13 cellular contexts compared by ENCODE assay signal in genomic region chr7:100221767-100222444, GRCh38. TPM values are rescaled to one million over a fixed set of nuclear protein-coding genes. Genes with fewer than 3 reads are reported as not detected.
DNase-seq lines count a peak whose midpoint lies in the region; ATAC-seq, FAIRE-seq and TF ChIP-seq lines count a peak whose summit lies in the region.
"Had no signal": no experiment of that assay in that cellular context is flagged by ENCODE, and none has a peak within 500 bp of the region (broad histone marks: within the 10 kb centered on the region; RNA-seq: fewer than 3 reads in every experiment).

No MANE protein-coding gene starts in this region.

- peaks cover 9% of the 10 kb centered on the region for H3K36me3 ChIP-seq in CD8-positive, alpha-beta T cell (ENCODE audit: insufficient read depth, low read length)
- H3K36me3 ChIP-seq in OCI-LY3 (replicated peaks; ENCODE audit: low read depth, low read length) (no peaks in the 10 kb centered on the region), small intestine (ENCODE audit: control insufficient read depth in 2 of 2, insufficient read depth in 2 of 2, low read length in 2 of 2) (no peaks in the 10 kb centered on the region), HAP-1 (replicated peaks) (no peaks in the 10 kb centered on the region)

- CTCF ChIA-PET in CD8-positive, alpha-beta T cell (lab: Charles Lee), result interaction anchor here (0.7 to 8.1 kb wide), 4 partner anchors 66 to 185 kb away, joined by 3 to 112 read pairs (median 4); no protein-coding TSS in a partner anchor

- H3K79me2 ChIP-seq in OCI-LY3 (ENCODE audit: low read length), result no peaks in the 10 kb centered on the region

- POLR2A ChIA-PET in CD8-positive, alpha-beta T cell (lab: Charles Lee), result interaction anchor here (1.0 to 1.6 kb wide), 7 partner anchors 10 to 206 kb away, joined by 3 to 6 read pairs (median 5); partner anchors contain the start of genes LAMTOR4 and ZCWPW1

- peak overlapping the region; percentile 21; the same call in 1 of the 2 replicates for H3K4me2 ChIP-seq in OCI-LY3 (ENCODE audit: low read length)

- peak in 3 of 7 experiments; percentile 27 to 42 (median 41) for DNase-seq in CD8-positive, alpha-beta T cell
- peak in 1 of 2 donors; percentile 72 for DNase-seq in activated naive CD4-positive, alpha-beta T cell treated with anti-CD3 and anti-CD28 coated beads, Interleukin-2, amount 50 U/mL, for 72 hours (ENCODE audit: low spot score in 2 of 2)
- DNase-seq in small intestine, result no peak
- no peak for DNase-seq in HAP-1 (ENCODE audit: low spot score in 2 of 2)
- DNase-seq in Right ventricle myocardium inferior (ENCODE audit: missing footprints), result no peak
- no peak for DNase-seq in CD1c-positive myeloid dendritic cell (ENCODE audit: extremely low spot score)
- DNase-seq: mammary epithelial cell, NCI-H1092, NCI-H748 treated with DMSO at 0.1 percent for 48 hours had no signal

- H3K27ac ChIP-seq in CD8-positive, alpha-beta T cell (ENCODE audit: low read depth, low read length), result peak overlapping the region; percentile 93
- no peak overlapping the region for H3K27ac ChIP-seq in OCI-LY3 (ENCODE audit: low read length)
- peak overlapping the region; percentile 65 to 91 for H3K27ac ChIP-seq in small intestine (ENCODE audit: low read depth in 1 of 2, low read length in 1 of 2)

- no peak for FAIRE-seq in small intestine (lab: Jason Lieb, UNC)

- no peaks in the 10 kb centered on the region for H3K9me3 Mint-ChIP-seq in CD8-positive, alpha-beta T cell
- H3K9me3 Mint-ChIP-seq in activated naive CD4-positive, alpha-beta T cell treated with anti-CD3 and anti-CD28 coated beads, Interleukin-2, amount 50 U/mL, for 72 hours, result no peaks in the 10 kb centered on the region
- H3K9me3 Mint-ChIP-seq: dendritic cell treated with granulocyte-macrophage colony-stimulating factor and Interleukin-4, amounts not matched to agents 40 ng/mL and 50 ng/mL, for 4 days had no signal

- peak; percentile 4 for ATAC-seq in CD8-positive, alpha-beta T cell
- no peak for ATAC-seq in activated naive CD4-positive, alpha-beta T cell treated with anti-CD3 and anti-CD28 coated beads, Interleukin-2, amount 50 U/mL, for 72 hours
- ATAC-seq in HG02973 (IDR thresholded peaks at IDR 0.05; ENCODE audit: unreplicated experiment), result no peak
- no peak for ATAC-seq in Right ventricle myocardium inferior

- peak overlapping the region; percentile 99 for H3K27ac Mint-ChIP-seq in CD8-positive, alpha-beta T cell
- peak overlapping the region; percentile 97 to 99 for H3K27ac Mint-ChIP-seq in activated naive CD4-positive, alpha-beta T cell treated with anti-CD3 and anti-CD28 coated beads, Interleukin-2, amount 50 U/mL, for 72 hours
- H3K27ac Mint-ChIP-seq: dendritic cell treated with granulocyte-macrophage colony-stimulating factor and Interleukin-4, amounts not matched to agents 40 ng/mL and 50 ng/mL, for 4 days had no signal

- H4K20me1 ChIP-seq in OCI-LY3 (ENCODE audit: insufficient read depth, low read length), result no peaks in the 10 kb centered on the region

- H3K4me3 ChIP-seq in CD8-positive, alpha-beta T cell (ENCODE audit: low read depth, low read length), result peak overlapping the region; percentile 88
- H3K4me3 ChIP-seq in OCI-LY3 (ENCODE audit: low read length) (no peak overlapping the region), small intestine (ENCODE audit: low read depth in 1 of 2, low read length in 2 of 2) (no peak overlapping the region), HAP-1 (no peak overlapping the region)

- 79 to 83% (median 82%) methylated on average over 14 of the region's 14 CpGs for WGBS in small intestine, 3 donors

- H3K9ac ChIP-seq in OCI-LY3 (ENCODE audit: low read length), result no peak overlapping the region; the same call in 1 of the 2 replicates

- peak overlapping the region; percentile 94 for H3K4me3 Mint-ChIP-seq in CD8-positive, alpha-beta T cell
- H3K4me3 Mint-ChIP-seq: dendritic cell treated with granulocyte-macrophage colony-stimulating factor and Interleukin-4, amounts not matched to agents 40 ng/mL and 50 ng/mL, for 4 days had no signal

- H3K4me1 Mint-ChIP-seq in CD8-positive, alpha-beta T cell (ENCODE audit: low read depth), result peaks cover 64% of the 10 kb centered on the region

- H2AFZ ChIP-seq in OCI-LY3 (ENCODE audit: low read depth, low read length), result no peak overlapping the region

- H3K9me3 ChIP-seq in CD8-positive, alpha-beta T cell (ENCODE audit: low read length), result no peaks in the 10 kb centered on the region
- H3K9me3 ChIP-seq in OCI-LY3 (ENCODE audit: insufficient read depth, low read length) (no peaks in the 10 kb centered on the region), small intestine (ENCODE audit: control insufficient read depth, low read depth) (no peaks in the 10 kb centered on the region), HAP-1 (no peaks in the 10 kb centered on the region)

- H3K36me3 Mint-ChIP-seq in CD8-positive, alpha-beta T cell, result peaks cover 46% of the 10 kb centered on the region
- H3K36me3 Mint-ChIP-seq in activated naive CD4-positive, alpha-beta T cell treated with anti-CD3 and anti-CD28 coated beads, Interleukin-2, amount 50 U/mL, for 72 hours, result peaks cover 56 to 65% of the 10 kb centered on the region in 2 donors

- intact Hi-C loops in CD8-positive, alpha-beta T cell (cut with DNase I, micrococcal nuclease), result loop anchor here (1.0 to 10.0 kb wide), 7 partner anchors 50 to 307 kb away; partner anchors contain the start of genes LAMTOR4 (in 2 of the 2), TRIM4 (in 1 of the 2) and ZCWPW1 (in 1 of the 2)
- intact Hi-C loops in Right ventricle myocardium inferior (cut with DNase I), result no loop called here

- no peak for TF ChIP-seq CTCF in CD8-positive, alpha-beta T cell (IDR thresholded peaks at IDR 0.05)
- TF ChIP-seq CTCF in OCI-LY3 (IDR thresholded peaks at IDR 0.05; ENCODE audit: low read depth, low read length), result no peak

- peaks cover 48% of the 10 kb centered on the region for H3K4me1 ChIP-seq in CD8-positive, alpha-beta T cell (ENCODE audit: insufficient read depth, low read length)
- H3K4me1 ChIP-seq in OCI-LY3 (ENCODE audit: low read length) (peaks cover 23% of the 10 kb centered on the region), small intestine (ENCODE audit: control insufficient read depth in 2 of 2, insufficient read depth in 1 of 2, low read depth in 1 of 2, low read length in 1 of 2) (no peaks in the 10 kb centered on the region), HAP-1 (no peaks in the 10 kb centered on the region)

- in situ Hi-C loops in HAP-1 (cut with MboI; ENCODE audit: low sequenced_read_pairs), result no loop called here

- H3K27me3 ChIP-seq in CD8-positive, alpha-beta T cell (ENCODE audit: insufficient read depth, low read length), result no peaks in the 10 kb centered on the region
- H3K27me3 ChIP-seq in OCI-LY3 (ENCODE audit: low read depth, low read length) (no peaks in the 10 kb centered on the region), small intestine (ENCODE audit: control insufficient read depth in 2 of 2, insufficient read depth in 2 of 2, low read length in 2 of 2) (no peaks in the 10 kb centered on the region), HAP-1 (ENCODE audit: low read depth) (no peaks in the 10 kb centered on the region)

- H3K27me3 Mint-ChIP-seq in CD8-positive, alpha-beta T cell (ENCODE audit: low read depth), result no peaks in the 10 kb centered on the region
- H3K27me3 Mint-ChIP-seq: dendritic cell treated with granulocyte-macrophage colony-stimulating factor and Interleukin-4, amounts not matched to agents 40 ng/mL and 50 ng/mL, for 4 days had no signal

RNA-seq across cellular contexts. Expression of gene PVRIG, which starts 2.2 kb away (rescaled TPM):
- 10 to 100 TPM; 34.6 to 37.0 TPM for total RNA-seq in CD8-positive, alpha-beta T cell
- 10 to 100 TPM; 20.8 to 30.6 TPM for total RNA-seq in activated naive CD4-positive, alpha-beta T cell treated with anti-CD3 and anti-CD28 coated beads, Interleukin-2, amount 50 U/mL, for 72 hours
- 1 to 10 TPM in 1 of 3 donors, under 1 TPM in 2; 0.45 to 1.2 (median 0.81) TPM for polyA plus RNA-seq in small intestine
- not detected for total RNA-seq in Right ventricle myocardium inferior
- total RNA-seq: mammary epithelial cell, renal cortical epithelial cell had no signal
- polyA plus RNA-seq: mammary epithelial cell had no signal

RNA-seq across cellular contexts. Expression of gene STAG3, which starts 44.2 kb away (rescaled TPM):
- total RNA-seq in CD8-positive, alpha-beta T cell, result 1 to 10 TPM; 6.3 to 6.6 TPM
- total RNA-seq in activated naive CD4-positive, alpha-beta T cell treated with anti-CD3 and anti-CD28 coated beads, Interleukin-2, amount 50 U/mL, for 72 hours, result 10 to 100 TPM; 33.3 to 54.2 TPM
- polyA plus RNA-seq in small intestine, result 1 to 10 TPM in 1 of 3 donors, under 1 TPM in 1, not detected in 1; 0.81 to 3.6 TPM
- 0.51 TPM for total RNA-seq in Right ventricle myocardium inferior
- total RNA-seq: renal cortical epithelial cell had no signal

RNA-seq across cellular contexts. Expression of gene GPC2, which starts 44.7 kb away (rescaled TPM):
- total RNA-seq in CD8-positive, alpha-beta T cell, result 10 to 100 TPM; 10.5 to 13.3 TPM
- total RNA-seq in activated naive CD4-positive, alpha-beta T cell treated with anti-CD3 and anti-CD28 coated beads, Interleukin-2, amount 50 U/mL, for 72 hours, result 10 to 100 TPM in 1 of 2 donors, 1 to 10 TPM in 1; 7.0 to 18.9 TPM
- polyA plus RNA-seq in small intestine, result under 1 TPM in 1 of 3 donors, not detected in 2; 0.94 TPM
- 0.32 TPM for total RNA-seq in Right ventricle myocardium inferior

RNA-seq across cellular contexts. Expression of gene GAL3ST4, which starts 53.5 kb away (rescaled TPM):
- 10 to 100 TPM; 10.2 to 11.5 TPM for total RNA-seq in CD8-positive, alpha-beta T cell
- total RNA-seq in activated naive CD4-positive, alpha-beta T cell treated with anti-CD3 and anti-CD28 coated beads, Interleukin-2, amount 50 U/mL, for 72 hours, result 10 to 100 TPM in 1 of 2 donors, 1 to 10 TPM in 1; 7.7 to 12.5 TPM
- 1 to 10 TPM in 1 of 3 donors, under 1 TPM in 1, not detected in 1; 0.67 to 1.2 TPM for polyA plus RNA-seq in small intestine
- 3.1 TPM for total RNA-seq in Right ventricle myocardium inferior

Comparison
In these comparisons a context has a peak if more than half of its experiments do, and no peak if none do; other contexts are left out.
1. RNA of gene PVRIG, which starts 2.2 kb away (total RNA-seq): 34.6 to 37.0 TPM in CD8-positive, alpha-beta T cell and 20.8 to 30.6 TPM in activated naive CD4-positive, alpha-beta T cell treated with anti-CD3 and anti-CD28 coated beads, Interleukin-2, amount 50 U/mL, for 72 hours; not detected in Right ventricle myocardium inferior (single experiment); every median in the first group is over 10 times any median in the second.
2. RNA of gene STAG3, which starts 44.2 kb away (total RNA-seq): 33.3 to 54.2 TPM in activated naive CD4-positive, alpha-beta T cell treated with anti-CD3 and anti-CD28 coated beads, Interleukin-2, amount 50 U/mL, for 72 hours; 6.3 to 6.6 TPM in CD8-positive, alpha-beta T cell and 0.51 TPM in Right ventricle myocardium inferior (single experiment); every median in the first group is over 4 times any median in the second.